Comparison of ENCODE assay signal across 8 cellular contexts in the genomic region with DNA sequence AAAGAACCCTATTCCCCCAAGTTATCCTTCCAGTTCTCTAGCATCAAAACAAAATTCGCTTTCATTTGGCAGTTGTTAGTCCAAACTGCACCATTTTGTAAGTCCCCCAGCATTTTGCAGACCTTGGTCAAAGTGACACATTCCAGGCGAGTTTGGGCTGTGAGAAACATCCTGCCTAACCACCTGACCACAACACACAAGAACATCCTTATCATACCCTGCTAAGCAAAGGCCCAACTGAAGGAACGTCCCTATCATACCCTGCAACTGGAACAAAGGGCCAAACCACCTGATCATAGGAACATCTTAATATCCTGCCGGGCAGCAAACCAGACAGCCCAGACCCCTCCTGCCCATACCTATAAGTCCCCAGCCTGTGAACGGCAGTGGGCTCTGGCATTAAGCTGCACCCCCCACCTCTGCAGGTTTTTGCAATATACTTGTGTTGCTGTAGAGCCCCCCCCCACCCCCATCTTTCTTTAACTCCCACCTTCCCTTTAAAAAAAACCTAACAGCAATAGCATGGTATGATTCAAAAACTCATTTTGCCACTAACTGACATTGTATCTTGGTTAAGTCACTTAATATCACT.
DNase-seq lines count a peak whose midpoint lies in the region; ATAC-seq lines count a peak whose summit lies in the region.

No MANE protein-coding gene starts in this region.

- H3K27me3 Mint-ChIP-seq in activated naive CD8-positive, alpha-beta T cell treated with anti-CD3 and anti-CD28 coated beads, Interleukin-2, amount 50 U/mL, for 24 hours, result peaks cover 2% of the 10 kb centered on the region

- H3K4me1 Mint-ChIP-seq in activated naive CD8-positive, alpha-beta T cell treated with anti-CD3 and anti-CD28 coated beads, Interleukin-2, amount 50 U/mL, for 24 hours, result peaks cover 48% of the 10 kb centered on the region

- peak overlapping the region in 10 of 11 experiments; percentile 91 to 98 (median 95); a peak in 19 of 22 replicates for H3K27ac ChIP-seq in BLaER1 treated with 17β-estradiol and CSF1 and Interleukin-3, amounts not matched to agents 10 nM and 100 nM
- no peak overlapping the region; the same call in 1 of the 2 replicates for H3K27ac ChIP-seq in HUES6 (ENCODE audit: low read depth, low read length)

- ATAC-seq in activated naive CD8-positive, alpha-beta T cell treated with anti-CD3 and anti-CD28 coated beads, Interleukin-2, amount 50 U/mL, for 24 hours, result peak; percentile 12
- ATAC-seq in HG03457 (IDR thresholded peaks at IDR 0.05; ENCODE audit: unreplicated experiment) (no peak), GM18517 (IDR thresholded peaks at IDR 0.05; ENCODE audit: unreplicated experiment) (no peak), HG02571 (IDR thresholded peaks at IDR 0.05; ENCODE audit: unreplicated experiment) (no peak)

- peaks cover 18 to 45% (median 33%) of the 10 kb centered on the region in 11 experiments for H3K36me3 ChIP-seq in BLaER1 treated with 17β-estradiol and CSF1 and Interleukin-3, amounts not matched to agents 10 nM and 100 nM
- peaks cover 15% of the 10 kb centered on the region for H3K36me3 ChIP-seq in HUES6 (ENCODE audit: control insufficient read depth, insufficient read depth, low read length)

- peaks cover 15 to 34% (median 29%) of the 10 kb centered on the region in 10 experiments for H3K4me1 ChIP-seq in BLaER1 treated with 17β-estradiol and CSF1 and Interleukin-3, amounts not matched to agents 10 nM and 100 nM
- H3K4me1 ChIP-seq in HUES6 (ENCODE audit: control insufficient read depth, insufficient read depth, low read length), result peaks cover 16% of the 10 kb centered on the region

- H3K9ac ChIP-seq in BLaER1 treated with 17β-estradiol and CSF1 and Interleukin-3, amounts not matched to agents 10 nM and 100 nM, result peak overlapping the region in 4 of 11 experiments; percentile 26 to 94 (median 64); a peak in 4 of 22 replicates
- H3K9ac ChIP-seq in HUES6 (ENCODE audit: low read length), result no peak overlapping the region

- H3K36me3 Mint-ChIP-seq in activated naive CD8-positive, alpha-beta T cell treated with anti-CD3 and anti-CD28 coated beads, Interleukin-2, amount 50 U/mL, for 24 hours (ENCODE audit: low read depth), result peaks cover 25% of the 10 kb centered on the region

- peak; percentile 23 for DNase-seq in activated naive CD8-positive, alpha-beta T cell treated with anti-CD3 and anti-CD28 coated beads, Interleukin-2, amount 50 U/mL, for 24 hours
- DNase-seq in kidney tubule cell (ENCODE audit: low spot score) (peak; percentile 86), SHP77 treated with DMSO at 0.1 percent for 48 hours (lab: John Stamatoyannopoulos, UW) (no peak)

- peak overlapping the region; percentile 79 to 93 (median 87) for H3K4me2 ChIP-seq in BLaER1 treated with 17β-estradiol and CSF1 and Interleukin-3, amounts not matched to agents 10 nM and 100 nM

- H4K20me1 ChIP-seq in BLaER1 treated with 17β-estradiol and CSF1 and Interleukin-3, amounts not matched to agents 10 nM and 100 nM, result peaks cover 0 to 40% (median 7%) of the 10 kb centered on the region in 11 experiments; a peak in 9 of 22 replicates

- peak overlapping the region; percentile 71 to 87 (median 78); a peak in 17 of 20 replicates for H3K4me3 ChIP-seq in BLaER1 treated with 17β-estradiol and CSF1 and Interleukin-3, amounts not matched to agents 10 nM and 100 nM
- H3K4me3 ChIP-seq in HUES6 (ENCODE audit: low read depth, low read length), result peak overlapping the region; percentile 93; the same call in 1 of the 2 replicates

- peak overlapping the region; percentile 97 for H3K4me3 Mint-ChIP-seq in activated naive CD8-positive, alpha-beta T cell treated with anti-CD3 and anti-CD28 coated beads, Interleukin-2, amount 50 U/mL, for 24 hours

- H3K27ac Mint-ChIP-seq in activated naive CD8-positive, alpha-beta T cell treated with anti-CD3 and anti-CD28 coated beads, Interleukin-2, amount 50 U/mL, for 24 hours, result peak overlapping the region; percentile 95

- no peaks in the 10 kb centered on the region for H3K27me3 ChIP-seq in BLaER1 treated with 17β-estradiol and CSF1 and Interleukin-3, amounts not matched to agents 10 nM and 100 nM
- H3K27me3 ChIP-seq in HUES6 (ENCODE audit: control insufficient read depth, insufficient read depth, low read length), result no peaks in the 10 kb centered on the region

- peaks cover 0 to 22% (median 12%) of the 10 kb centered on the region in 11 experiments; a peak in 14 of 22 replicates for H3K9me3 ChIP-seq in BLaER1 treated with 17β-estradiol and CSF1 and Interleukin-3, amounts not matched to agents 10 nM and 100 nM (replicated peaks in 1 of 11)
- no peaks in the 10 kb centered on the region for H3K9me3 ChIP-seq in HUES6 (ENCODE audit: control insufficient read depth, insufficient read depth, low read depth, low read length)

- H3K9me3 Mint-ChIP-seq in activated naive CD8-positive, alpha-beta T cell treated with anti-CD3 and anti-CD28 coated beads, Interleukin-2, amount 50 U/mL, for 24 hours, result no peaks in the 10 kb centered on the region
